In genomic region chr12:14961466-14962155, GRCh38 we compare ENCODE assay signal across 8 cellular contexts. TPM values are rescaled to one million over a fixed set of nuclear protein-coding genes. Genes with fewer than 3 reads are reported as not detected.
A peak's percentile ranks its signal among the peaks of the same experiment; 100 is the strongest.
DNase-seq lines count a peak whose midpoint lies in the region; ATAC-seq and TF ChIP-seq lines count a peak whose summit lies in the region.

Gene ARHGDIB (minus strand): TSS chr12:14961601. CDS start chr12:14950712, 10,889 bp downstream.

- TF ChIP-seq POLR2A in testis (IDR thresholded peaks at IDR 0.05) = no peak

- H3K27me3 ChIP-seq in testis = no peaks in the 10 kb centered on the region

- intact Hi-C loops in testis (cut with DNase I; ENCODE audit: low total_unique reads) = no loop called here

- H3K9me3 ChIP-seq in testis = no peaks in the 10 kb centered on the region

- no peaks in the 10 kb centered on the region for H3K4me1 ChIP-seq in testis

- 28 to 31% methylated on average over 14 of the region's 14 CpGs for WGBS in testis, 2 donors

- H3K36me3 ChIP-seq in testis (ENCODE audit: low read depth, missing control alignments) = no peaks in the 10 kb centered on the region

- DNase-seq in A172 (ENCODE audit: low spot score) (no peak), T-helper 9 cell (peak; percentile 68), caudate nucleus (lab: John Stamatoyannopoulos, UW) (no peak), mucosa of gallbladder (ENCODE audit: low spot score) (peak; percentile 47), testis (peak; percentile 39), COLO829 (ENCODE audit: low spot score) (no peak)

- ATAC-seq in GM19324 (IDR thresholded peaks at IDR 0.05; ENCODE audit: low FRiP score, unreplicated experiment) (peak; percentile 72), HG03442 (IDR thresholded peaks at IDR 0.05; ENCODE audit: unreplicated experiment) (peak; percentile 59)

- no peak for TF ChIP-seq CTCF in testis (IDR thresholded peaks at IDR 0.05)

- peak within 1 kb of the TSS; percentile 49 to 54 for H3K4me3 ChIP-seq in testis

- peak within 1 kb of the TSS; percentile 48 for H3K27ac ChIP-seq in caudate nucleus (ENCODE audit: low read depth, low read length)
- H3K27ac ChIP-seq in testis = peak within 1 kb of the TSS; percentile 36 to 82

RNA-seq across cellular contexts. Expression of gene ARHGDIB, which starts in this region (rescaled TPM):
- 2.7 and 11.1 TPM in 2 replicates for total RNA-seq in A172 (2014; rRNA removed; shearing (Covaris generic))
- total RNA-seq in mucosa of gallbladder = 86.1 TPM
- 10 to 100 TPM; 20.2 to 28.4 TPM for total RNA-seq in testis
- 66.3 TPM for polyA plus RNA-seq in testis (ENCODE audit: insufficient read depth, low read depth, low replicate concordance)

Comparison
In these comparisons a context has a peak if more than half of its experiments do, and no peak if none do; other contexts are left out.
1. DNase-seq: peak in T-helper 9 cell (single experiment), mucosa of gallbladder (single experiment) and testis (single experiment); none in A172 (single experiment), caudate nucleus (0 of 61) and COLO829 (single experiment).